In the genomic region with DNA sequence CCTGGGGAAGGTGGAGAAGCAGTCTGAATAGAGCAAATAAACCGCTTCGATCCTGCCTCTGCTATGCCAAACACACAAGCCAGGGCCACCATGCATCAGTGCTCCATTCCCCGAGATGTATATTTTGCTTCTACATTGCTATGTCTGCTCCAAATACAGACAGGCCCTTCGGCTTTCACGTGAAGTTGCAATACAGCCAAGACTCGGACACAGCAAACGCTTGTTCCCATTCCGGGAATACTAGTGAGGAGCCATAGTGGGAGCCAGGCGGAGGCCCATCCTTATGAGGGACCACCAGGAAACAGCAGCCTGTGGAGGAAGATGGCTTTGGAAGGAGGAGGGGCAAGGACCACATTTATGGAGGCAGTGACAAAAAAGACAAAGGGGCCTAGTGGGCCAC, we compare ENCODE assay signal across 33 cellular contexts.
"Had no signal": no experiment of that assay in that cellular context is flagged by ENCODE, and none has a peak within 500 bp of the region (broad histone marks: within the 10 kb centered on the region; RNA-seq: fewer than 3 reads in every experiment).

No MANE protein-coding gene starts in this region.

- H3K4me3 ChIP-seq: ascending aorta, body of pancreas, breast epithelium, SJSA1 had no signal

- H3K27me3 ChIP-seq: ascending aorta, body of pancreas, breast epithelium, SJSA1 had no signal

- H3K36me3 ChIP-seq: breast epithelium had no signal

- H3K9me3 ChIP-seq: ascending aorta, body of pancreas, breast epithelium, SJSA1, SK-N-SH had no signal

- DNase-seq: activated CD4-positive, alpha-beta memory T cell treated with anti-CD3 and anti-CD28 coated beads, Interleukin-2, amount 10 ng/mL, durations not matched to agents 7 days and 5 days; activated CD4-positive, alpha-beta T cell treated with anti-CD3 and anti-CD28 coated beads for 1 hour; activated CD4-positive, alpha-beta T cell treated with anti-CD3 and anti-CD28 coated beads for 48 hours; activated CD4-positive, CD25-positive, alpha-beta regulatory T cell; activated CD8-positive, alpha-beta memory T cell treated with anti-CD3 and anti-CD28 coated beads for 24 hours; activated CD8-positive, alpha-beta memory T cell treated with anti-CD3 and anti-CD28 coated beads, Interleukin-2, amount 10 ng/mL, durations not matched to agents 7 days and 5 days; activated CD8-positive, alpha-beta memory T cell treated with anti-CD3 and anti-CD28 coated beads, Interleukin-2, amount 50 U/mL, for 48 hours; activated effector memory CD4-positive, alpha-beta T cell treated with Interleukin-2 at 50 U/mL for 16 hours; activated naive CD4-positive, alpha-beta T cell treated with anti-CD3 and anti-CD28 coated beads, Interleukin-2, amount 10 ng/mL, durations not matched to agents 7 days and 5 days; activated naive CD8-positive, alpha-beta T cell treated with anti-CD3 and anti-CD28 coated beads, Interleukin-2, amount 10 ng/mL, durations not matched to agents 7 days and 5 days; activated T-cell treated with anti-CD3 and anti-CD28 coated beads, Interleukin-2, amount 50 U/mL, for 48 hours; body of pancreas; Karpas-422; KBM-7; NCI-H1048; NCI-H1105 treated with DMSO at 0.1 percent for 48 hours; NCI-H1436; NCI-H1694; NCI-H1930; NCI-H2081 treated with DMSO at 0.1 percent for 48 hours; NCI-H226; NCI-H446 treated with DMSO at 0.1 percent for 48 hours; NCI-H524; NCI-H69; NCI-H82; RPMI8226; SHP77 treated with DMSO at 0.1 percent for 48 hours; SK-N-SH had no signal

- H3K4me2 ChIP-seq: SK-N-SH had no signal

- ATAC-seq: activated CD8-positive, alpha-beta memory T cell treated with anti-CD3 and anti-CD28 coated beads, Interleukin-2, amount 10 ng/mL, durations not matched to agents 7 days and 5 days; body of pancreas; Panc1 had no signal

- H3K9ac ChIP-seq: SK-N-SH had no signal

- H3K27ac ChIP-seq: ascending aorta, body of pancreas, breast epithelium, SJSA1, VCaP had no signal
